In genomic region chr6:4936681-4937041, GRCh38 we compare ENCODE assay signal across 8 cellular contexts.
DNase-seq lines count a peak whose midpoint lies in the region; FAIRE-seq and TF ChIP-seq lines count a peak whose summit lies in the region.

No MANE protein-coding gene starts in this region.

- no peak overlapping the region for H3K27ac Mint-ChIP-seq in activated naive CD4-positive, alpha-beta T cell treated with anti-CD3 and anti-CD28 coated beads for 36 hours
- no peak overlapping the region for H3K27ac Mint-ChIP-seq in activated CD4-positive, alpha-beta memory T cell treated with anti-CD3 and anti-CD28 coated beads, Interleukin-2, amount 10 ng/mL, durations not matched to agents 7 days and 5 days

- in situ Hi-C loops in astrocyte of the spinal cord (cut with HindIII; ENCODE audit: low sequenced_read_pairs), result no loop called here

- H3K4me3 ChIP-seq in astrocyte of the spinal cord (ENCODE audit: low read depth, low read length) (no peak overlapping the region), uterus (no peak overlapping the region)

- no peak overlapping the region for H3K4me3 Mint-ChIP-seq in activated naive CD4-positive, alpha-beta T cell treated with anti-CD3 and anti-CD28 coated beads for 36 hours
- H3K4me3 Mint-ChIP-seq in activated CD4-positive, alpha-beta memory T cell treated with anti-CD3 and anti-CD28 coated beads, Interleukin-2, amount 10 ng/mL, durations not matched to agents 7 days and 5 days, result no peak overlapping the region

- H3K36me3 ChIP-seq in uterus, result no peaks in the 10 kb centered on the region

- TF ChIP-seq POLR2A in uterus (IDR thresholded peaks at IDR 0.05), result no peak
- no peak for TF ChIP-seq POLR2A in GM12892 (IDR thresholded peaks at IDR 0.05; ENCODE audit: low read depth, low read length)

- no peaks in the 10 kb centered on the region for H3K27me3 Mint-ChIP-seq in activated naive CD4-positive, alpha-beta T cell treated with anti-CD3 and anti-CD28 coated beads for 36 hours (ENCODE audit: low read depth)
- H3K27me3 Mint-ChIP-seq in activated CD4-positive, alpha-beta memory T cell treated with anti-CD3 and anti-CD28 coated beads, Interleukin-2, amount 10 ng/mL, durations not matched to agents 7 days and 5 days, result peaks cover 1% of the 10 kb centered on the region

- CTCF ChIA-PET in activated naive CD4-positive, alpha-beta T cell treated with anti-CD3 and anti-CD28 coated beads for 36 hours (lab: Charles Lee), result no interaction called here
- CTCF ChIA-PET in activated CD4-positive, alpha-beta memory T cell treated with anti-CD3 and anti-CD28 coated beads, Interleukin-2, amount 10 ng/mL, durations not matched to agents 7 days and 5 days (lab: Charles Lee), result no interaction called here

- H3K4me1 ChIP-seq in uterus, result peaks cover 0 to 4% of the 10 kb centered on the region in 2 donors

- no peaks in the 10 kb centered on the region for H3K9me3 Mint-ChIP-seq in activated naive CD4-positive, alpha-beta T cell treated with anti-CD3 and anti-CD28 coated beads for 36 hours
- no peaks in the 10 kb centered on the region for H3K9me3 Mint-ChIP-seq in activated CD4-positive, alpha-beta memory T cell treated with anti-CD3 and anti-CD28 coated beads, Interleukin-2, amount 10 ng/mL, durations not matched to agents 7 days and 5 days

- DNase-seq in activated naive CD4-positive, alpha-beta T cell treated with anti-CD3 and anti-CD28 coated beads for 36 hours, result peak; percentile 23
- DNase-seq in activated naive CD4-positive, alpha-beta T cell (lab: John Stamatoyannopoulos, UW), result no peak
- peak; percentile 65 for DNase-seq in NCI-H2029 treated with DMSO at 0.1 percent for 48 hours (lab: John Stamatoyannopoulos, UW)
- peak; percentile 61 for DNase-seq in astrocyte of the spinal cord (ENCODE audit: low read depth, low spot score)
- peak; percentile 72 for DNase-seq in left kidney (ENCODE audit: low read depth, low spot score)
- DNase-seq in uterus, result peak in 1 of 2 donors; percentile 44
- no peak for DNase-seq in activated CD4-positive, alpha-beta memory T cell treated with anti-CD3 and anti-CD28 coated beads, Interleukin-2, amount 10 ng/mL, durations not matched to agents 7 days and 5 days
- DNase-seq in GM12892 (ENCODE audit: insufficient read length), result no peak

- H3K27me3 ChIP-seq in uterus, result no peaks in the 10 kb centered on the region

- peak overlapping the region in 1 of 2 donors; percentile 16 for H3K27ac ChIP-seq in uterus

- FAIRE-seq in GM12892 (lab: Jason Lieb, UNC), result no peak

- intact Hi-C loops in activated naive CD4-positive, alpha-beta T cell treated with anti-CD3 and anti-CD28 coated beads for 36 hours (cut with micrococcal nuclease), result loop anchor here (1.0 to 10.0 kb wide), 5 partner anchors 146 to 802 kb away; partner anchors contain the start of gene ECI2
- intact Hi-C loops in uterus (cut with DNase I; ENCODE audit: low total_unique reads), result no loop called here

- H3K9me3 ChIP-seq in uterus, result no peaks in the 10 kb centered on the region

- TF ChIP-seq CTCF in astrocyte of the spinal cord (IDR thresholded peaks at IDR 0.05; ENCODE audit: low read depth, low read length), result peak; percentile 61
- peak; percentile 51 to 80 (median 66) for TF ChIP-seq CTCF in uterus (IDR thresholded peaks at IDR 0.05)

- POLR2A ChIA-PET in activated CD4-positive, alpha-beta memory T cell treated with anti-CD3 and anti-CD28 coated beads, Interleukin-2, amount 10 ng/mL, durations not matched to agents 7 days and 5 days (lab: Charles Lee), result no interaction called here

- peaks cover 15% of the 10 kb centered on the region for H3K36me3 Mint-ChIP-seq in activated naive CD4-positive, alpha-beta T cell treated with anti-CD3 and anti-CD28 coated beads for 36 hours (ENCODE audit: low read depth)
- H3K36me3 Mint-ChIP-seq in activated CD4-positive, alpha-beta memory T cell treated with anti-CD3 and anti-CD28 coated beads, Interleukin-2, amount 10 ng/mL, durations not matched to agents 7 days and 5 days (ENCODE audit: low read depth), result no peaks in the 10 kb centered on the region

- H3K4me1 Mint-ChIP-seq in activated naive CD4-positive, alpha-beta T cell treated with anti-CD3 and anti-CD28 coated beads for 36 hours (ENCODE audit: low read depth), result peaks cover 32% of the 10 kb centered on the region
- H3K4me1 Mint-ChIP-seq in activated CD4-positive, alpha-beta memory T cell treated with anti-CD3 and anti-CD28 coated beads, Interleukin-2, amount 10 ng/mL, durations not matched to agents 7 days and 5 days, result peaks cover 55% of the 10 kb centered on the region

Comparison
In these comparisons a context has a peak if more than half of its experiments do, and no peak if none do; other contexts are left out.
1. DNase-seq: peak in activated naive CD4-positive, alpha-beta T cell treated with anti-CD3 and anti-CD28 coated beads for 36 hours (single experiment), NCI-H2029 treated with DMSO at 0.1 percent for 48 hours (single experiment), astrocyte of the spinal cord (single experiment) and left kidney (single experiment); none in activated naive CD4-positive, alpha-beta T cell (0 of 4), activated CD4-positive, alpha-beta memory T cell treated with anti-CD3 and anti-CD28 coated beads, Interleukin-2, amount 10 ng/mL, durations not matched to agents 7 days and 5 days (single experiment) and GM12892 (single experiment).